ENCODE assay signal across 23 cellular contexts in genomic region chr18:47870605-47871004, GRCh38. TPM values are rescaled to one million over a fixed set of nuclear protein-coding genes. Genes with fewer than 3 reads are reported as not detected.
DNase-seq lines count a peak whose midpoint lies in the region; ATAC-seq and TF ChIP-seq lines count a peak whose summit lies in the region.
"Had no signal": no experiment of that assay in that cellular context is flagged by ENCODE, and none has a peak within 500 bp of the region (broad histone marks: within the 10 kb centered on the region; RNA-seq: fewer than 3 reads in every experiment).

No MANE protein-coding gene starts in this region.

- peak overlapping the region; percentile 4 for H3K27ac Mint-ChIP-seq in activated T-helper 1 cell treated with anti-CD3 and anti-CD28 coated beads, Interleukin-12 subunit alpha, Interleukin-12 subunit beta, Interleukin-2, Interleukin-4 antibody, amounts not matched to agents 30 ng/mL and 10 ng/mL and 1 ng/mL, durations not matched to agents 14 hours and 24 hours and 36 hours
- H3K27ac Mint-ChIP-seq: HFFc6 had no signal

- no peaks in the 10 kb centered on the region for H3K9me3 Mint-ChIP-seq in activated T-helper 1 cell treated with anti-CD3 and anti-CD28 coated beads, Interleukin-12 subunit alpha, Interleukin-12 subunit beta, Interleukin-2, Interleukin-4 antibody, amounts not matched to agents 30 ng/mL and 10 ng/mL and 1 ng/mL, durations not matched to agents 14 hours and 24 hours and 36 hours
- H3K9me3 Mint-ChIP-seq: HFFc6 had no signal

- DNase-seq in SK-N-SH (no peak), ELR (ENCODE audit: low read depth) (peak; percentile 45), lung microvascular endothelial cell (ENCODE audit: low read depth in 2 of 2) (peak; percentile 11 to 14), T1000 (lab: John Stamatoyannopoulos, UW) (no peak)
- no peak for DNase-seq in activated T-helper 1 cell treated with anti-CD3 and anti-CD28 coated beads, Interleukin-12 subunit alpha, Interleukin-12 subunit beta, Interleukin-2, Interleukin-4 antibody, amounts not matched to agents 30 ng/mL and 10 ng/mL and 1 ng/mL, durations not matched to agents 14 hours and 24 hours and 36 hours (ENCODE audit: low spot score)
- DNase-seq: 8988T; activated gamma-delta T cell treated with Interleukin-2 at 50 U/mL for 16 hours; aorta; effector memory CD4-positive, alpha-beta T cell; head of caudate nucleus; HFFc6; left lung; NCI-H1417; NCI-H2171; ovary; sigmoid colon; SJCRH30; stimulated activated naive CD4-positive, alpha-beta T cell treated with Interleukin-2 at 50 U/mL for 16 hours; trophoblast cell had no signal

- no peak for TF ChIP-seq CTCF in SK-N-SH (IDR thresholded peaks at IDR 0.05)

- H3K4me3 Mint-ChIP-seq in activated T-helper 1 cell treated with anti-CD3 and anti-CD28 coated beads, Interleukin-12 subunit alpha, Interleukin-12 subunit beta, Interleukin-2, Interleukin-4 antibody, amounts not matched to agents 30 ng/mL and 10 ng/mL and 1 ng/mL, durations not matched to agents 14 hours and 24 hours and 36 hours = no peak overlapping the region
- H3K4me3 Mint-ChIP-seq: HFFc6 had no signal

- no peaks in the 10 kb centered on the region for H3F3A ChIP-seq in SK-N-SH (replicated peaks; ENCODE audit: insufficient read depth)

- 78% methylated on average over 1 of the region's 1 CpG for WGBS in SK-N-SH (ENCODE audit: low lambda C conversion rate)

- H3K36me3 Mint-ChIP-seq in activated T-helper 1 cell treated with anti-CD3 and anti-CD28 coated beads, Interleukin-12 subunit alpha, Interleukin-12 subunit beta, Interleukin-2, Interleukin-4 antibody, amounts not matched to agents 30 ng/mL and 10 ng/mL and 1 ng/mL, durations not matched to agents 14 hours and 24 hours and 36 hours (ENCODE audit: low read depth) = peaks cover 29% of the 10 kb centered on the region

- H4K20me1 ChIP-seq in SK-N-SH (ENCODE audit: insufficient read depth) = peaks cover 14% of the 10 kb centered on the region

- H3K27ac ChIP-seq in SK-N-SH (ENCODE audit: low read depth in 2 of 2, low read length in 1 of 2) = no peak overlapping the region
- H3K27ac ChIP-seq: KMS-11, left lung, ovary, sigmoid colon, SJCRH30 had no signal

- H3K4me1 Mint-ChIP-seq in activated T-helper 1 cell treated with anti-CD3 and anti-CD28 coated beads, Interleukin-12 subunit alpha, Interleukin-12 subunit beta, Interleukin-2, Interleukin-4 antibody, amounts not matched to agents 30 ng/mL and 10 ng/mL and 1 ng/mL, durations not matched to agents 14 hours and 24 hours and 36 hours (ENCODE audit: low read depth) = peaks cover 34% of the 10 kb centered on the region

- intact Hi-C loops in activated T-helper 1 cell treated with anti-CD3 and anti-CD28 coated beads, Interleukin-12 subunit alpha, Interleukin-12 subunit beta, Interleukin-2, Interleukin-4 antibody, amounts not matched to agents 30 ng/mL and 10 ng/mL and 1 ng/mL, durations not matched to agents 14 hours and 24 hours and 36 hours (cut with micrococcal nuclease) = loop anchor here (2.0 to 5.0 kb wide), 4 partner anchors 42 to 152 kb away; no protein-coding TSS in a partner anchor

- no peak for TF ChIP-seq EP300 in SK-N-SH (IDR thresholded peaks at IDR 0.05; ENCODE audit: borderline replicate concordance in 1 of 2, low read depth in 1 of 2, low read length in 1 of 2)

- H3K27me3 Mint-ChIP-seq in activated T-helper 1 cell treated with anti-CD3 and anti-CD28 coated beads, Interleukin-12 subunit alpha, Interleukin-12 subunit beta, Interleukin-2, Interleukin-4 antibody, amounts not matched to agents 30 ng/mL and 10 ng/mL and 1 ng/mL, durations not matched to agents 14 hours and 24 hours and 36 hours (ENCODE audit: insufficient read depth) = no peaks in the 10 kb centered on the region

- POLR2A ChIA-PET in SK-N-SH (lab: Yijun Ruan, JAX) = no interaction called here

- H3K4me1 ChIP-seq in SK-N-SH (ENCODE audit: control insufficient read depth in 1 of 2, insufficient read depth in 2 of 2, low read depth in 1 of 2, low read length in 1 of 2) = peaks cover 0 to 8% of the 10 kb centered on the region in 2 experiments; a peak in 2 of 4 replicates
- H3K4me1 ChIP-seq: SJCRH30 had no signal

- no peaks in the 10 kb centered on the region for H3K27me3 ChIP-seq in SK-N-SH (ENCODE audit: insufficient read depth)
- H3K27me3 ChIP-seq: left lung, ovary, sigmoid colon, SJCRH30 had no signal

- TF ChIP-seq RAD21 in SK-N-SH (IDR thresholded peaks at IDR 0.05; ENCODE audit: low read length) = no peak

- ATAC-seq in SK-N-SH treated with all-trans-retinoic acid at 6 μM for 48 hours (no peak), HG03378 (IDR thresholded peaks at IDR 0.05; ENCODE audit: unreplicated experiment) (no peak), HG03025 (IDR thresholded peaks at IDR 0.05; ENCODE audit: low FRiP score, unreplicated experiment) (no peak)
- ATAC-seq: left lung had no signal

- CTCF ChIA-PET in SK-N-SH (lab: Yijun Ruan, JAX) = interaction anchor here (1.2 kb wide), 1 partner anchor 9 kb away, joined by 3 read pairs; no protein-coding TSS in a partner anchor

- no peak overlapping the region for H3K4me2 ChIP-seq in SK-N-SH
- H3K4me2 ChIP-seq: KMS-11 had no signal

- H3K9me3 ChIP-seq in SK-N-SH = no peaks in the 10 kb centered on the region
- H3K9me3 ChIP-seq: left lung, ovary, sigmoid colon, SJCRH30 had no signal

- H3K9ac ChIP-seq in SK-N-SH = no peak overlapping the region
- H3K9ac ChIP-seq: KMS-11 had no signal

- H3K36me3 ChIP-seq in SK-N-SH (replicated peaks in 1 of 2; ENCODE audit: control insufficient read depth in 1 of 2, insufficient read depth in 2 of 2, low read length in 1 of 2) = peaks cover 25 to 30% of the 10 kb centered on the region in 2 experiments
- H3K36me3 ChIP-seq: ovary had no signal

- H3K4me3 ChIP-seq in SK-N-SH (ENCODE audit: low read depth in 2 of 2, low read length in 1 of 2) = no peak overlapping the region
- H3K4me3 ChIP-seq: left lung, ovary, sigmoid colon, SJCRH30 had no signal

- H2AFZ ChIP-seq in SK-N-SH (ENCODE audit: low read depth) = no peak overlapping the region

- no peaks in the 10 kb centered on the region for H3K9me2 ChIP-seq in SK-N-SH

- peaks cover 41% of the 10 kb centered on the region for H3K79me2 ChIP-seq in SK-N-SH (ENCODE audit: insufficient read depth)

TF ChIP-seq in SK-N-SH, 30 proteins besides CTCF, POLR2A, EP300 and RAD21 (continues in another document):
- TF ChIP-seq USF1 (IDR thresholded peaks at IDR 0.05; ENCODE audit: borderline replicate concordance, low read depth) (0 out of 2 replicates have a peak, but pooled peaks have one; percentile 15), RXRA (IDR thresholded peaks at IDR 0.05; ENCODE audit: borderline replicate concordance, low read depth) (no peak), ZBTB33 (IDR thresholded peaks at IDR 0.05; ENCODE audit: borderline replicate concordance, low read depth) (no peak)

TF ChIP-seq in SK-N-SH treated with all-trans-retinoic acid at 6 μM for 48 hours, 23 proteins besides CTCF, POLR2A, EP300 and RAD21:
- TF ChIP-seq ARNTL (CRISPR knock-in tag; IDR thresholded peaks at IDR 0.05; ENCODE audit: borderline replicate concordance, low read depth) (no peak), GLIS3 (CRISPR knock-in tag; IDR thresholded peaks at IDR 0.05) (no peak), CSDC2 (CRISPR knock-in tag; IDR thresholded peaks at IDR 0.05) (no peak), TSHZ2 (CRISPR knock-in tag; IDR thresholded peaks at IDR 0.05) (no peak), SNAI2 (CRISPR knock-in tag; IDR thresholded peaks at IDR 0.05) (no peak)

RNA-seq across cellular contexts. Expression of gene SMAD2, which starts 59.9 kb away (rescaled TPM):
- polyA plus RNA-seq in SK-N-SH (2012; rRNA removed) = 36.3 and 45.1 TPM in 2 replicates
- polyA plus RNA-seq in SK-N-SH (2012; cell fraction: cytosol; rRNA removed) = 55.8 and 59.9 TPM in 2 replicates
- polyA plus RNA-seq in SK-N-SH (2012; cell fraction: nucleus; rRNA removed) = 11.6 and 25.2 TPM in 2 replicates
- total RNA-seq in activated T-helper 1 cell treated with anti-CD3 and anti-CD28 coated beads, Interleukin-12 subunit alpha, Interleukin-12 subunit beta, Interleukin-2, Interleukin-4 antibody, amounts not matched to agents 30 ng/mL and 10 ng/mL and 1 ng/mL, durations not matched to agents 14 hours and 24 hours and 36 hours = 383 and 409 TPM in 2 replicates
- total RNA-seq in lung microvascular endothelial cell = 17.7 and 40.1 TPM in 2 replicates

Comparison
In these comparisons a context has a peak if more than half of its experiments do, and no peak if none do; other contexts are left out.
1. DNase-seq: peak in ELR (single experiment) and lung microvascular endothelial cell (2 of 2); none in SK-N-SH (single experiment), activated T-helper 1 cell treated with anti-CD3 and anti-CD28 coated beads, Interleukin-12 subunit alpha, Interleukin-12 subunit beta, Interleukin-2, Interleukin-4 antibody, amounts not matched to agents 30 ng/mL and 10 ng/mL and 1 ng/mL, durations not matched to agents 14 hours and 24 hours and 36 hours (single experiment) and T1000 (single experiment).